In genomic region chr22:23913306-23913660, GRCh38 we compare ENCODE assay signal across 9 cellular contexts. TPM values are rescaled to one million over a fixed set of nuclear protein-coding genes. Genes with fewer than 3 reads are reported as not detected.
DNase-seq lines count a peak whose midpoint lies in the region; ATAC-seq, FAIRE-seq and TF ChIP-seq lines count a peak whose summit lies in the region.
"Had no signal": no experiment of that assay in that cellular context is flagged by ENCODE, and none has a peak within 500 bp of the region (broad histone marks: within the 10 kb centered on the region; RNA-seq: fewer than 3 reads in every experiment).

No MANE protein-coding gene starts in this region.

- no TSS peak for BruUV-seq in MCF 10A (replicated peaks; lab: Mats Ljungman, UMichigan)

- no peak for ATAC-seq in aorta (ENCODE audit: low FRiP score)

- H3K36me3 Mint-ChIP-seq in MCF 10A (ENCODE audit: insufficient read depth, unreplicated experiment), result no peaks in the 10 kb centered on the region

- no peak for FAIRE-seq in GM12891 (lab: Jason Lieb, UNC)

- H3K4me3 ChIP-seq in HL-60 (replicated peaks; ENCODE audit: insufficient read depth, low read length), result peak overlapping the region; percentile 55
- H3K4me3 ChIP-seq in aorta (ENCODE audit: low read length in 2 of 2), result no peak overlapping the region

- POLR2A ChIA-PET in MCF 10A (lab: Yijun Ruan, JAX), result interaction anchor here (0.7 to 3.2 kb wide), 10 partner anchors 11 to 146 kb away, joined by 3 to 59 read pairs (median 6); partner anchors contain the start of genes MIF and SLC2A11

- no peaks in the 10 kb centered on the region for H3K36me3 ChIP-seq in aorta (ENCODE audit: control insufficient read depth in 1 of 2, insufficient read depth in 2 of 2, low read length in 1 of 2)

- peaks cover 7% of the 10 kb centered on the region for H3K4me1 Mint-ChIP-seq in MCF 10A (ENCODE audit: insufficient read depth, unreplicated experiment)

- DNase-seq in GM12891 (ENCODE audit: insufficient read length, low spot score) (peak; percentile 53), HL-60 (ENCODE audit: low read depth in 1 of 2, low spot score in 1 of 2) (no peak), MCF 10A (ENCODE audit: unreplicated experiment) (no peak), myocyte (ENCODE audit: low read depth) (peak; percentile 65), putamen (ENCODE audit: low spot score) (no peak), H4 (ENCODE audit: low spot score) (no peak), aorta (no peak)
- DNase-seq in activated CD8-positive, alpha-beta memory T cell treated with anti-CD3 and anti-CD28 coated beads, Interleukin-2, amount 50 U/mL, for 4 hours, result no peak

- WGBS in aorta, 2 donors, result 0 to 2% methylated on average over 1 of the region's 1 CpG

- peak; percentile 8; the same call in 1 of the 2 replicates for TF ChIP-seq POLR2A in GM12891 (IDR thresholded peaks at IDR 0.05; ENCODE audit: low read depth, low read length)

- H3K4me3 Mint-ChIP-seq in MCF 10A (ENCODE audit: unreplicated experiment), result peak overlapping the region; percentile 79

- H3K27me3 ChIP-seq in HL-60 (ENCODE audit: insufficient read depth, poor library complexity, severe bottlenecking) (no peaks in the 10 kb centered on the region), aorta (ENCODE audit: control insufficient read depth in 1 of 2, insufficient read depth in 2 of 2, low read length in 1 of 2) (no peaks in the 10 kb centered on the region)

- no peaks in the 10 kb centered on the region for H3K9me3 Mint-ChIP-seq in MCF 10A (ENCODE audit: unreplicated experiment)

- no peaks in the 10 kb centered on the region for H3K9me3 ChIP-seq in aorta (ENCODE audit: control insufficient read depth, low read length)

- peaks cover 0 to 3% of the 10 kb centered on the region in 2 donors for H3K4me1 ChIP-seq in aorta (ENCODE audit: control insufficient read depth in 1 of 2, insufficient read depth in 2 of 2, low read length in 2 of 2)

- H3K27ac Mint-ChIP-seq in MCF 10A (ENCODE audit: low read depth, unreplicated experiment), result peak overlapping the region; percentile 91

- CTCF ChIA-PET in MCF 10A (lab: Yijun Ruan, JAX), result interaction anchor here (0.7 to 1.1 kb wide), 2 partner anchors 10 to 16 kb away, joined by 3 to 4 read pairs; no protein-coding TSS in a partner anchor

- intact Hi-C loops in MCF 10A (cut with micrococcal nuclease) (no loop called here), aorta (cut with DNase I) (loop anchor here in 1 of 2 donors (1.0 kb wide), 1 partner anchor 17 kb away; no protein-coding TSS in a partner anchor)

- no peaks in the 10 kb centered on the region for H3K27me3 Mint-ChIP-seq in MCF 10A (ENCODE audit: insufficient read depth, unreplicated experiment)

- H3K27ac ChIP-seq in HL-60 (replicated peaks) (peak overlapping the region; percentile 88), aorta (ENCODE audit: low read depth in 1 of 2, low read length in 2 of 2) (peak overlapping the region in 1 of 2 donors; percentile 78)

- no peak for TF ChIP-seq CTCF in HL-60 (IDR thresholded peaks at IDR 0.05; ENCODE audit: insufficient read depth, low read length)
- no peak for TF ChIP-seq CTCF in MCF 10A (IDR thresholded peaks at IDR 0.05; ENCODE audit: unreplicated experiment)

TF ChIP-seq in GM12891, 5 proteins besides CTCF, POLR2A, EP300 and RAD21:
- TF ChIP-seq TAF1 (IDR thresholded peaks at IDR 0.05; ENCODE audit: low read depth, low read length) (no peak), SPI1 (IDR thresholded peaks at IDR 0.05; ENCODE audit: low read depth, low read length) (peak; percentile 44), POU2F2 (IDR thresholded peaks at IDR 0.05; ENCODE audit: low read depth, low read length) (peak; percentile 49; the same call in 1 of the 2 replicates), POLR2AphosphoS5 (IDR thresholded peaks at IDR 0.05; ENCODE audit: low read depth, low read length) (peak; percentile 49; the same call in 1 of the 2 replicates)

RNA-seq across cellular contexts. Expression of gene MIF, which starts 19.1 kb away (rescaled TPM):
- 1,503 TPM for polyA plus RNA-seq in GM12891 (2012; ENCODE audit: low read depth, missing spikeins)
- total RNA-seq in MCF 10A (2022), result 1,031 and 1,126 TPM in 2 replicates
- 374 and 603 TPM in 2 replicates for total RNA-seq in myocyte
- polyA plus RNA-seq in myocyte (2012), result 1,227 TPM
- 311 and 336 TPM in 2 replicates for total RNA-seq in H4 (2014; rRNA removed; shearing (Covaris generic))
- 100 to 1,000 TPM; 278 to 316 TPM for total RNA-seq in aorta
- polyA plus RNA-seq in aorta, result 100 to 1,000 TPM; 362 to 373 TPM

RNA-seq across cellular contexts. Expression of gene GSTT2B, which starts 47.7 kb away (rescaled TPM):
- not detected for polyA plus RNA-seq in GM12891 (2012; ENCODE audit: low read depth, missing spikeins)
- total RNA-seq in MCF 10A (2022) (15.6 and 22.7 TPM in 2 replicates), myocyte (3.3 and 4.9 TPM in 2 replicates), aorta (10 to 100 TPM in 1 of 2 donors, 1 to 10 TPM in 1; 7.7 to 23.9 TPM)
- 8.8 TPM for polyA plus RNA-seq in myocyte (2012)
- total RNA-seq in H4 (2014; rRNA removed; shearing (Covaris generic)), result 5.2 and 12.3 TPM in 2 replicates
- polyA plus RNA-seq in aorta, result 10 to 100 TPM in 1 of 2 donors, 1 to 10 TPM in 1; 8.0 to 23.2 TPM
- total RNA-seq: T-helper 2 cell treated with Interferon-gamma antibody and Interleukin-4, amounts not matched to agents 100 ng/mL and 5 ng/mL, for 36 hours had no signal

RNA-seq across cellular contexts. Expression of gene DDTL, which starts 53.4 kb away (rescaled TPM):
- polyA plus RNA-seq in GM12891 (2012; ENCODE audit: low read depth, missing spikeins), result 2.6 TPM
- total RNA-seq in MCF 10A (2022), result 2.1 and 2.5 TPM in 2 replicates
- total RNA-seq in myocyte, result not detected in 2 replicates
- polyA plus RNA-seq in myocyte (2012), result 3.1 TPM
- 1.5 and 2.8 TPM in 2 replicates for total RNA-seq in H4 (2014; rRNA removed; shearing (Covaris generic))
- total RNA-seq in aorta, result 1 to 10 TPM; 1.0 to 3.6 TPM
- 1 to 10 TPM in 1 of 2 donors, under 1 TPM in 1; 0.31 to 1.0 TPM for polyA plus RNA-seq in aorta

RNA-seq across cellular contexts. Expression of gene SLC2A11, which starts 55.6 kb away (rescaled TPM):
- 9.1 TPM for polyA plus RNA-seq in GM12891 (2012; ENCODE audit: low read depth, missing spikeins)
- total RNA-seq in MCF 10A (2022) (9.6 and 11.3 TPM in 2 replicates), myocyte (13.2 and 18.9 TPM in 2 replicates), aorta (10 to 100 TPM in 1 of 2 donors, 1 to 10 TPM in 1; 4.8 to 14.4 TPM)
- polyA plus RNA-seq in myocyte (2012), result 18.8 TPM
- 3.2 and 4.6 TPM in 2 replicates for total RNA-seq in H4 (2014; rRNA removed; shearing (Covaris generic))
- 10 to 100 TPM; 16.7 TPM for polyA plus RNA-seq in aorta

Comparison
In these comparisons a context has a peak if more than half of its experiments do, and no peak if none do; other contexts are left out.
1. DNase-seq: peak in GM12891 (single experiment) and myocyte (single experiment); none in HL-60 (0 of 2), MCF 10A (single experiment), putamen (single experiment), H4 (single experiment), activated CD8-positive, alpha-beta memory T cell treated with anti-CD3 and anti-CD28 coated beads, Interleukin-2, amount 50 U/mL, for 4 hours (single experiment) and aorta (0 of 2).